ENCODE assay signal across 1 cellular context in genomic region chr1:232938926-232939325, GRCh38.
TF ChIP-seq lines count a peak whose summit lies in the region.

No MANE protein-coding gene starts in this region.

TF ChIP-seq in K562, 482 proteins besides CTCF, POLR2A, EP300 and RAD21 (continued from another document and continues in another):
- TF ChIP-seq AFF4 (CRISPR knock-in tag; IDR thresholded peaks at IDR 0.05), result no peak
- TF ChIP-seq ZNF75A (CRISPR knock-in tag; IDR thresholded peaks at IDR 0.05), result 0 out of 2 replicates have a peak, but pooled peaks have one; percentile 38
- no peak for TF ChIP-seq TARDBP (IDR thresholded peaks at IDR 0.05)
- no peak for TF ChIP-seq ZNF780A (CRISPR knock-in tag; IDR thresholded peaks at IDR 0.05)
- TF ChIP-seq ZNF778 (CRISPR knock-in tag; IDR thresholded peaks at IDR 0.05), result no peak
- 0 out of 2 replicates have a peak, but pooled peaks have one; percentile 22 for TF ChIP-seq ELF2 (CRISPR knock-in tag; IDR thresholded peaks at IDR 0.05)
- no peak for TF ChIP-seq MAFF (IDR thresholded peaks at IDR 0.05; ENCODE audit: low read length)
- TF ChIP-seq NFE2 (IDR thresholded peaks at IDR 0.05; ENCODE audit: low read depth), result no peak
- TF ChIP-seq ZNF76 (CRISPR knock-in tag; IDR thresholded peaks at IDR 0.05; ENCODE audit: borderline replicate concordance), result peak; percentile 75; the same call in 1 of the 2 replicates
- TF ChIP-seq SP2 (IDR thresholded peaks at IDR 0.05; ENCODE audit: extremely low read depth, low read depth, low read length, poor library complexity, severe bottlenecking), result no peak
- no peak for TF ChIP-seq ZNF274 (IDR thresholded peaks at IDR 0.05; ENCODE audit: borderline replicate concordance, low read depth, low read length)
- TF ChIP-seq ARID2 (IDR thresholded peaks at IDR 0.05), result no peak
- no peak for TF ChIP-seq ETV1 (tag; conservative IDR thresholded peaks at IDR 0.05; ENCODE audit: low read depth)
- TF ChIP-seq, protein P1, sequence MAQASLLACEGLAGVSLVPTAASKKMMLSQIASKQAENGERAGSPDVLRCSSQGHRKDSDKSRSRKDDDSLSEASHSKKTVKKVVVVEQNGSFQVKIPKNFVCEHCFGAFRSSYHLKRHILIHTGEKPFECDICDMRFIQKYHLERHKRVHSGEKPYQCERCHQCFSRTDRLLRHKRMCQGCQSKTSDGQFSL (CRISPR knock-in tag; IDR thresholded peaks at IDR 0.05), result no peak
- TF ChIP-seq, protein P1 (tag; IDR thresholded peaks at IDR 0.05), result 0 out of 4 replicates have a peak, but pooled peaks of 1 of the 2 experiments have one; percentile 33
- TF ChIP-seq WHSC1 (IDR thresholded peaks at IDR 0.05; ENCODE audit: low read length), result no peak
- TF ChIP-seq SRSF3 (IDR thresholded peaks at IDR 0.05; ENCODE audit: insufficient read depth, low read length), result no peak
- TF ChIP-seq NELFE (IDR thresholded peaks at IDR 0.05; ENCODE audit: insufficient read depth, insufficient read length), result no peak
- no peak for TF ChIP-seq RBBP5 (IDR thresholded peaks at IDR 0.05; ENCODE audit: borderline replicate concordance, insufficient read depth, low read length, poor library complexity, severe bottlenecking)
- TF ChIP-seq, protein P2, sequence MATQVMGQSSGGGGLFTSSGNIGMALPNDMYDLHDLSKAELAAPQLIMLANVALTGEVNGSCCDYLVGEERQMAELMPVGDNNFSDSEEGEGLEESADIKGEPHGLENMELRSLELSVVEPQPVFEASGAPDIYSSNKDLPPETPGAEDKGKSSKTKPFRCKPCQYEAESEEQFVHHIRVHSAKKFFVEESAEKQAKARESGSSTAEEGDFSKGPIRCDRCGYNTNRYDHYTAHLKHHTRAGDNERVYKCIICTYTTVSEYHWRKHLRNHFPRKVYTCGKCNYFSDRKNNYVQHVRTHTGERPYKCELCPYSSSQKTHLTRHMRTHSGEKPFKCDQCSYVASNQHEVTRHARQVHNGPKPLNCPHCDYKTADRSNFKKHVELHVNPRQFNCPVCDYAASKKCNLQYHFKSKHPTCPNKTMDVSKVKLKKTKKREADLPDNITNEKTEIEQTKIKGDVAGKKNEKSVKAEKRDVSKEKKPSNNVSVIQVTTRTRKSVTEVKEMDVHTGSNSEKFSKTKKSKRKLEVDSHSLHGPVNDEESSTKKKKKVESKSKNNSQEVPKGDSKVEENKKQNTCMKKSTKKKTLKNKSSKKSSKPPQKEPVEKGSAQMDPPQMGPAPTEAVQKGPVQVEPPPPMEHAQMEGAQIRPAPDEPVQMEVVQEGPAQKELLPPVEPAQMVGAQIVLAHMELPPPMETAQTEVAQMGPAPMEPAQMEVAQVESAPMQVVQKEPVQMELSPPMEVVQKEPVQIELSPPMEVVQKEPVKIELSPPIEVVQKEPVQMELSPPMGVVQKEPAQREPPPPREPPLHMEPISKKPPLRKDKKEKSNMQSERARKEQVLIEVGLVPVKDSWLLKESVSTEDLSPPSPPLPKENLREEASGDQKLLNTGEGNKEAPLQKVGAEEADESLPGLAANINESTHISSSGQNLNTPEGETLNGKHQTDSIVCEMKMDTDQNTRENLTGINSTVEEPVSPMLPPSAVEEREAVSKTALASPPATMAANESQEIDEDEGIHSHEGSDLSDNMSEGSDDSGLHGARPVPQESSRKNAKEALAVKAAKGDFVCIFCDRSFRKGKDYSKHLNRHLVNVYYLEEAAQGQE (CRISPR knock-in tag; IDR thresholded peaks at IDR 0.05; ENCODE audit: low read depth), result no peak
- no peak for TF ChIP-seq ZNF668 (CRISPR knock-in tag; IDR thresholded peaks at IDR 0.05)
- TF ChIP-seq ZNF436 (CRISPR knock-in tag; IDR thresholded peaks at IDR 0.05), result no peak
- TF ChIP-seq NCOR1 (IDR thresholded peaks at IDR 0.05), result no peak
- TF ChIP-seq, protein P3, sequence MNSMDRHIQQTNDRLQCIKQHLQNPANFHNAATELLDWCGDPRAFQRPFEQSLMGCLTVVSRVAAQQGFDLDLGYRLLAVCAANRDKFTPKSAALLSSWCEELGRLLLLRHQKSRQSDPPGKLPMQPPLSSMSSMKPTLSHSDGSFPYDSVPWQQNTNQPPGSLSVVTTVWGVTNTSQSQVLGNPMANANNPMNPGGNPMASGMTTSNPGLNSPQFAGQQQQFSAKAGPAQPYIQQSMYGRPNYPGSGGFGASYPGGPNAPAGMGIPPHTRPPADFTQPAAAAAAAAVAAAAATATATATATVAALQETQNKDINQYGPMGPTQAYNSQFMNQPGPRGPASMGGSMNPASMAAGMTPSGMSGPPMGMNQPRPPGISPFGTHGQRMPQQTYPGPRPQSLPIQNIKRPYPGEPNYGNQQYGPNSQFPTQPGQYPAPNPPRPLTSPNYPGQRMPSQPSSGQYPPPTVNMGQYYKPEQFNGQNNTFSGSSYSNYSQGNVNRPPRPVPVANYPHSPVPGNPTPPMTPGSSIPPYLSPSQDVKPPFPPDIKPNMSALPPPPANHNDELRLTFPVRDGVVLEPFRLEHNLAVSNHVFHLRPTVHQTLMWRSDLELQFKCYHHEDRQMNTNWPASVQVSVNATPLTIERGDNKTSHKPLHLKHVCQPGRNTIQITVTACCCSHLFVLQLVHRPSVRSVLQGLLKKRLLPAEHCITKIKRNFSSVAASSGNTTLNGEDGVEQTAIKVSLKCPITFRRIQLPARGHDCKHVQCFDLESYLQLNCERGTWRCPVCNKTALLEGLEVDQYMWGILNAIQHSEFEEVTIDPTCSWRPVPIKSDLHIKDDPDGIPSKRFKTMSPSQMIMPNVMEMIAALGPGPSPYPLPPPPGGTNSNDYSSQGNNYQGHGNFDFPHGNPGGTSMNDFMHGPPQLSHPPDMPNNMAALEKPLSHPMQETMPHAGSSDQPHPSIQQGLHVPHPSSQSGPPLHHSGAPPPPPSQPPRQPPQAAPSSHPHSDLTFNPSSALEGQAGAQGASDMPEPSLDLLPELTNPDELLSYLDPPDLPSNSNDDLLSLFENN (IDR thresholded peaks at IDR 0.05; ENCODE audit: low read depth in 2 of 2, low read length in 2 of 2), result no peak
- 0 out of 2 replicates have a peak, but pooled peaks have one; percentile 37 for TF ChIP-seq TAF7 (tag; IDR thresholded peaks at IDR 0.05)
- no peak for TF ChIP-seq CREB1 (IDR thresholded peaks at IDR 0.05)
- no peak for TF ChIP-seq CREB1 (CRISPR knock-in tag; IDR thresholded peaks at IDR 0.05)
- TF ChIP-seq ZNF174 (CRISPR knock-in tag; IDR thresholded peaks at IDR 0.05), result no peak
- peak; percentile 39; the same call in 1 of the 2 replicates for TF ChIP-seq ZNF354B (CRISPR knock-in tag; IDR thresholded peaks at IDR 0.05)
- TF ChIP-seq ZBTB2 (IDR thresholded peaks at IDR 0.05), result no peak
- TF ChIP-seq, protein P4, sequence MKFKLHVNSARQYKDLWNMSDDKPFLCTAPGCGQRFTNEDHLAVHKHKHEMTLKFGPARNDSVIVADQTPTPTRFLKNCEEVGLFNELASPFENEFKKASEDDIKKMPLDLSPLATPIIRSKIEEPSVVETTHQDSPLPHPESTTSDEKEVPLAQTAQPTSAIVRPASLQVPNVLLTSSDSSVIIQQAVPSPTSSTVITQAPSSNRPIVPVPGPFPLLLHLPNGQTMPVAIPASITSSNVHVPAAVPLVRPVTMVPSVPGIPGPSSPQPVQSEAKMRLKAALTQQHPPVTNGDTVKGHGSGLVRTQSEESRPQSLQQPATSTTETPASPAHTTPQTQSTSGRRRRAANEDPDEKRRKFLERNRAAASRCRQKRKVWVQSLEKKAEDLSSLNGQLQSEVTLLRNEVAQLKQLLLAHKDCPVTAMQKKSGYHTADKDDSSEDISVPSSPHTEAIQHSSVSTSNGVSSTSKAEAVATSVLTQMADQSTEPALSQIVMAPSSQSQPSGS (CRISPR knock-in tag; IDR thresholded peaks at IDR 0.05), result no peak
- TF ChIP-seq TCF7 (IDR thresholded peaks at IDR 0.05; ENCODE audit: borderline replicate concordance), result no peak
- peak; percentile 76 for TF ChIP-seq ZNF583 (CRISPR knock-in tag; IDR thresholded peaks at IDR 0.05)
- TF ChIP-seq ZNF449 (CRISPR knock-in tag; IDR thresholded peaks at IDR 0.05), result 0 out of 2 replicates have a peak, but pooled peaks have one; percentile 59
- no peak for TF ChIP-seq CREBBP (IDR thresholded peaks at IDR 0.05; ENCODE audit: low read depth, low read length)
- no peak for TF ChIP-seq ZKSCAN1 (IDR thresholded peaks at IDR 0.05; ENCODE audit: low read depth, low read length)
- no peak for TF ChIP-seq ZFPM2 (CRISPR knock-in tag; IDR thresholded peaks at IDR 0.05)
- TF ChIP-seq KLF16 (IDR thresholded peaks at IDR 0.05), result no peak
- TF ChIP-seq JUND (IDR thresholded peaks at IDR 0.05; ENCODE audit: borderline replicate concordance, low read depth, low read length), result no peak
- no peak for TF ChIP-seq JUND (tag; IDR thresholded peaks at IDR 0.05; ENCODE audit: borderline replicate concordance, low read depth, low read length)
- no peak for TF ChIP-seq POLR2AphosphoS2 (IDR thresholded peaks at IDR 0.05; ENCODE audit: low read length)
- TF ChIP-seq, protein P5, sequence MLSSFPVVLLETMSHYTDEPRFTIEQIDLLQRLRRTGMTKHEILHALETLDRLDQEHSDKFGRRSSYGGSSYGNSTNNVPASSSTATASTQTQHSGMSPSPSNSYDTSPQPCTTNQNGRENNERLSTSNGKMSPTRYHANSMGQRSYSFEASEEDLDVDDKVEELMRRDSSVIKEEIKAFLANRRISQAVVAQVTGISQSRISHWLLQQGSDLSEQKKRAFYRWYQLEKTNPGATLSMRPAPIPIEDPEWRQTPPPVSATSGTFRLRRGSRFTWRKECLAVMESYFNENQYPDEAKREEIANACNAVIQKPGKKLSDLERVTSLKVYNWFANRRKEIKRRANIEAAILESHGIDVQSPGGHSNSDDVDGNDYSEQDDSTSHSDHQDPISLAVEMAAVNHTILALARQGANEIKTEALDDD (IDR thresholded peaks at IDR 0.05), result no peak
- no peak for TF ChIP-seq CGGBP1 (CRISPR knock-in tag; IDR thresholded peaks at IDR 0.05)
- TF ChIP-seq, protein P6, sequence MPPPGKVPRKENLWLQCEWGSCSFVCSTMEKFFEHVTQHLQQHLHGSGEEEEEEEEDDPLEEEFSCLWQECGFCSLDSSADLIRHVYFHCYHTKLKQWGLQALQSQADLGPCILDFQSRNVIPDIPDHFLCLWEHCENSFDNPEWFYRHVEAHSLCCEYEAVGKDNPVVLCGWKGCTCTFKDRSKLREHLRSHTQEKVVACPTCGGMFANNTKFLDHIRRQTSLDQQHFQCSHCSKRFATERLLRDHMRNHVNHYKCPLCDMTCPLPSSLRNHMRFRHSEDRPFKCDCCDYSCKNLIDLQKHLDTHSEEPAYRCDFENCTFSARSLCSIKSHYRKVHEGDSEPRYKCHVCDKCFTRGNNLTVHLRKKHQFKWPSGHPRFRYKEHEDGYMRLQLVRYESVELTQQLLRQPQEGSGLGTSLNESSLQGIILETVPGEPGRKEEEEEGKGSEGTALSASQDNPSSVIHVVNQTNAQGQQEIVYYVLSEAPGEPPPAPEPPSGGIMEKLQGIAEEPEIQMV (tag; conservative IDR thresholded peaks at IDR 0.05; ENCODE audit: low read depth), result no peak
